Comparison of ENCODE assay signal across 9 cellular contexts in genomic region chr19:15324791-15325519, GRCh38. TPM values are rescaled to one million over a fixed set of nuclear protein-coding genes. Genes with fewer than 3 reads are reported as not detected.
A peak's percentile ranks its signal among the peaks of the same experiment; 100 is the strongest.
DNase-seq lines count a peak whose midpoint lies in the region; ATAC-seq, FAIRE-seq and TF ChIP-seq lines count a peak whose summit lies in the region.
"Had no signal": no experiment of that assay in that cellular context is flagged by ENCODE, and none has a peak within 500 bp of the region (broad histone marks: within the 10 kb centered on the region; RNA-seq: fewer than 3 reads in every experiment).

No MANE protein-coding gene starts in this region.

- H3K4me3 ChIP-seq in A673 (ENCODE audit: low read depth, low read length, poor library complexity, severe bottlenecking): no peak overlapping the region

- no peak for FAIRE-seq in HTR-8/SVneo (lab: Jason Lieb, UNC)

- DNase-seq in A673 (ENCODE audit: low spot score): no peak
- DNase-seq in effector memory CD8-positive, alpha-beta T cell: no peak
- DNase-seq in natural killer cell treated with Interleukin-12 subunit alpha and Interleukin-12 subunit beta and Interleukin-15 and Interleukin-18, amount 100 ng/mL, for 72 hours (ENCODE audit: low spot score): no peak
- DNase-seq in HTR-8/SVneo (ENCODE audit: insufficient read length, low spot score): no peak
- no peak for DNase-seq in NCI-H1105 (lab: John Stamatoyannopoulos, UW)

- H3K4me1 Mint-ChIP-seq in IgD-negative memory B cell: peaks cover 67 to 79% (median 69%) of the 10 kb centered on the region in 3 donors
- H3K4me1 Mint-ChIP-seq in effector memory CD8-positive, alpha-beta T cell (ENCODE audit: low read depth in 2 of 2): peaks cover 74 to 81% of the 10 kb centered on the region in 2 donors
- H3K4me1 Mint-ChIP-seq in natural killer cell treated with Interleukin-12 subunit alpha and Interleukin-12 subunit beta and Interleukin-15 and Interleukin-18, amount 100 ng/mL, for 72 hours (ENCODE audit: low read depth in 2 of 2): peaks cover 76 to 77% of the 10 kb centered on the region in 2 donors

- peak overlapping the region; percentile 48 to 83 (median 63) for H3K27ac Mint-ChIP-seq in IgD-negative memory B cell
- H3K27ac Mint-ChIP-seq in effector memory CD8-positive, alpha-beta T cell: peak overlapping the region; percentile 66 to 88
- peak overlapping the region; percentile 48 to 84 for H3K27ac Mint-ChIP-seq in natural killer cell treated with Interleukin-12 subunit alpha and Interleukin-12 subunit beta and Interleukin-15 and Interleukin-18, amount 100 ng/mL, for 72 hours

- BruUV-seq in A673 (replicated peaks; lab: Mats Ljungman, UMichigan): no TSS peak

- peaks cover 4% of the 10 kb centered on the region for H3K36me3 Mint-ChIP-seq in IgD-negative memory B cell
- peaks cover 25% of the 10 kb centered on the region for H3K36me3 Mint-ChIP-seq in effector memory CD8-positive, alpha-beta T cell (ENCODE audit: insufficient read depth)
- no peaks in the 10 kb centered on the region for H3K36me3 Mint-ChIP-seq in natural killer cell treated with Interleukin-12 subunit alpha and Interleukin-12 subunit beta and Interleukin-15 and Interleukin-18, amount 100 ng/mL, for 72 hours

- no peaks in the 10 kb centered on the region for H3K9me3 ChIP-seq in A673 (ENCODE audit: low read depth, low read length, poor library complexity, severe bottlenecking)

- no peak for TF ChIP-seq CTCF in A673 (conservative IDR thresholded peaks at IDR 0.05; ENCODE audit: low read depth, low read length)

- intact Hi-C loops in A673 (cut with micrococcal nuclease; ENCODE audit: unreplicated experiment): loop anchor here (5.0 kb wide), 2 partner anchors 43 to 63 kb away; no protein-coding TSS in a partner anchor

- H3K4me3 Mint-ChIP-seq in IgD-negative memory B cell: peak overlapping the region in 3 of 4 donors; percentile 68 to 91 (median 74)
- peak overlapping the region; percentile 65 to 74 for H3K4me3 Mint-ChIP-seq in effector memory CD8-positive, alpha-beta T cell
- peak overlapping the region; percentile 54 for H3K4me3 Mint-ChIP-seq in natural killer cell treated with Interleukin-12 subunit alpha and Interleukin-12 subunit beta and Interleukin-15 and Interleukin-18, amount 100 ng/mL, for 72 hours

- no peaks in the 10 kb centered on the region for H3K27me3 ChIP-seq in A673 (replicated peaks; ENCODE audit: insufficient read depth, low read depth, low read length, poor library complexity)

- ATAC-seq in effector memory CD8-positive, alpha-beta T cell (replicated peaks): peak; percentile 54
- ATAC-seq in natural killer cell treated with Interleukin-12 subunit alpha and Interleukin-12 subunit beta and Interleukin-15 and Interleukin-18, amount 100 ng/mL, for 72 hours: peak; percentile 13 to 33
- ATAC-seq in GM19035 (IDR thresholded peaks at IDR 0.05; ENCODE audit: unreplicated experiment) (no peak), GM21360 (IDR thresholded peaks at IDR 0.05; ENCODE audit: unreplicated experiment) (no peak)

- POLR2A ChIA-PET in A673 (lab: Charles Lee; ENCODE audit: low non-redundant PET): interaction anchor here (0.6 kb wide), 1 partner anchor 26 kb away, joined by 10 read pairs; no protein-coding TSS in a partner anchor

- H3K36me3 ChIP-seq in A673 (ENCODE audit: insufficient read depth, low read length, poor library complexity, severe bottlenecking): no peaks in the 10 kb centered on the region

- H3K27ac ChIP-seq in A673 (ENCODE audit: low read depth, low read length, poor library complexity, severe bottlenecking): peak overlapping the region; percentile 21
- H3K27ac ChIP-seq: KMS-11 had no signal

- no peaks in the 10 kb centered on the region for H3K9me3 Mint-ChIP-seq in IgD-negative memory B cell
- H3K9me3 Mint-ChIP-seq in effector memory CD8-positive, alpha-beta T cell: no peaks in the 10 kb centered on the region
- H3K9me3 Mint-ChIP-seq in natural killer cell treated with Interleukin-12 subunit alpha and Interleukin-12 subunit beta and Interleukin-15 and Interleukin-18, amount 100 ng/mL, for 72 hours: no peaks in the 10 kb centered on the region

- no peaks in the 10 kb centered on the region for H3K27me3 Mint-ChIP-seq in IgD-negative memory B cell
- no peaks in the 10 kb centered on the region for H3K27me3 Mint-ChIP-seq in effector memory CD8-positive, alpha-beta T cell
- no peaks in the 10 kb centered on the region for H3K27me3 Mint-ChIP-seq in natural killer cell treated with Interleukin-12 subunit alpha and Interleukin-12 subunit beta and Interleukin-15 and Interleukin-18, amount 100 ng/mL, for 72 hours

- CTCF ChIA-PET in A673 (lab: Charles Lee): interaction anchor here (0.5 kb wide), 1 partner anchor 30 kb away, joined by 5 read pairs; no protein-coding TSS in a partner anchor

- H3K4me1 ChIP-seq in A673 (ENCODE audit: insufficient read depth, low read length, poor library complexity, severe bottlenecking): peaks cover 55% of the 10 kb centered on the region

RNA-seq across cellular contexts. Expression of gene BRD4, which starts 7.4 kb away (rescaled TPM):
- 174 and 178 TPM in 2 replicates for total RNA-seq in A673 (2021)
- polyA plus RNA-seq in IgD-negative memory B cell: 20.5 TPM
- total RNA-seq in natural killer cell treated with Interleukin-12 subunit alpha and Interleukin-12 subunit beta and Interleukin-15 and Interleukin-18, amount 100 ng/mL, for 72 hours: 100 to 1,000 TPM; 111 to 161 TPM

RNA-seq across cellular contexts. Expression of gene AKAP8, which starts 54.6 kb away (rescaled TPM):
- 46.8 and 48.4 TPM in 2 replicates for total RNA-seq in A673 (2021)
- polyA plus RNA-seq in IgD-negative memory B cell: 22.8 TPM
- 10 to 100 TPM; 61.4 to 78.3 TPM for total RNA-seq in natural killer cell treated with Interleukin-12 subunit alpha and Interleukin-12 subunit beta and Interleukin-15 and Interleukin-18, amount 100 ng/mL, for 72 hours

Comparison
In these comparisons a context has a peak if more than half of its experiments do, and no peak if none do; other contexts are left out.
1. ATAC-seq: peak in effector memory CD8-positive, alpha-beta T cell (single experiment) and natural killer cell treated with Interleukin-12 subunit alpha and Interleukin-12 subunit beta and Interleukin-15 and Interleukin-18, amount 100 ng/mL, for 72 hours (2 of 2); none in GM19035 (single experiment) and GM21360 (single experiment).
2. Peak in every context shown above with its lines, with median percentiles within 50 percentile points of each other: H3K27ac Mint-ChIP-seq and H3K4me3 Mint-ChIP-seq.